Comparison of ENCODE assay signal across 10 cellular contexts in genomic region chr6:144653885-144654505, GRCh38.
DNase-seq lines count a peak whose midpoint lies in the region; ATAC-seq, FAIRE-seq and TF ChIP-seq lines count a peak whose summit lies in the region.
"Had no signal": no experiment of that assay in that cellular context is flagged by ENCODE, and none has a peak within 500 bp of the region (broad histone marks: within the 10 kb centered on the region; RNA-seq: fewer than 3 reads in every experiment).

No MANE protein-coding gene starts in this region.

- H3K4me3 Mint-ChIP-seq in CD14-positive monocyte, result peak overlapping the region in 1 of 2 donors; percentile 86
- no peak overlapping the region for H3K4me3 Mint-ChIP-seq in WTC11

- H3K36me3 Mint-ChIP-seq in CD14-positive monocyte, result peaks cover 5 to 14% of the 10 kb centered on the region in 2 donors
- peaks cover 5% of the 10 kb centered on the region for H3K36me3 Mint-ChIP-seq in WTC11

- no peak for TF ChIP-seq CTCF in CD14-positive monocyte (IDR thresholded peaks at IDR 0.05)
- no peak for TF ChIP-seq CTCF in WTC11 (IDR thresholded peaks at IDR 0.05)
- TF ChIP-seq CTCF in kidney (IDR thresholded peaks at IDR 0.05; ENCODE audit: borderline replicate concordance, extremely low read depth, insufficient read depth), result no peak

- no peak overlapping the region for H3K9ac ChIP-seq in kidney (ENCODE audit: low read length in 2 of 2)

- intact Hi-C loops in CD14-positive monocyte (cut with micrococcal nuclease), result no loop called here
- intact Hi-C loops in kidney (cut with DNase I), result no loop called here

- H3K9me3 ChIP-seq in kidney (ENCODE audit: control insufficient read depth in 1 of 2, low read length in 2 of 2), result no peaks in the 10 kb centered on the region
- H3K9me3 ChIP-seq: Caco-2, thyroid gland had no signal

- FAIRE-seq in kidney (lab: Jason Lieb, UNC), result no peak

- ATAC-seq in GM19023 (IDR thresholded peaks at IDR 0.05; ENCODE audit: unreplicated experiment), result peak; percentile 94
- ATAC-seq in HG02943 (IDR thresholded peaks at IDR 0.05; ENCODE audit: low read depth, unreplicated experiment), result peak; percentile 90
- ATAC-seq in WTC11, result no peak

- H3K4me1 ChIP-seq in kidney (ENCODE audit: control insufficient read depth in 1 of 2, insufficient read depth in 1 of 2, low read depth in 1 of 2, low read length in 2 of 2), result peaks cover 0 to under 1% of the 10 kb centered on the region in 2 donors

- H3K4me3 ChIP-seq in kidney (ENCODE audit: low read length in 2 of 2), result no peak overlapping the region
- H3K4me3 ChIP-seq: thyroid gland had no signal

- POLR2A ChIA-PET in WTC11 (lab: Charles Lee), result no interaction called here

- DNase-seq in CD14-positive monocyte (ENCODE audit: low spot score), result no peak
- no peak for DNase-seq in WTC11 (ENCODE audit: low spot score)
- DNase-seq in hepatic stellate cell (ENCODE audit: low spot score), result no peak
- DNase-seq in kidney, result no peak
- no peak for DNase-seq in NCI-H524 (lab: John Stamatoyannopoulos, UW)
- DNase-seq in stimulated activated CD4-positive, alpha-beta T cell treated with anti-CD3 and anti-CD28 coated beads, Interleukin-1b, Interleukin-23, amount 100 ng/mL, for 48 hours, result no peak
- DNase-seq: Caco-2, thyroid gland had no signal

- H3K36me3 ChIP-seq in kidney (ENCODE audit: control insufficient read depth in 1 of 2, insufficient read depth in 2 of 2, low read length in 2 of 2), result no peaks in the 10 kb centered on the region
- H3K36me3 ChIP-seq: thyroid gland had no signal

- H3K27ac ChIP-seq in kidney (ENCODE audit: low read depth in 2 of 2, low read length in 2 of 2), result no peak overlapping the region

- H3K9me3 Mint-ChIP-seq in CD14-positive monocyte (peaks cover 0 to 1% (median 0%) of the 10 kb centered on the region in 7 donors), WTC11 (peaks cover 5% of the 10 kb centered on the region)

- H3K27ac Mint-ChIP-seq in CD14-positive monocyte, result peak overlapping the region; percentile 65 to 93 (median 84)
- no peak overlapping the region for H3K27ac Mint-ChIP-seq in WTC11

- no peaks in the 10 kb centered on the region for H3K27me3 Mint-ChIP-seq in CD14-positive monocyte (ENCODE audit: low read depth in 3 of 3)
- H3K27me3 Mint-ChIP-seq in WTC11 (ENCODE audit: low read depth), result peaks cover under 1% of the 10 kb centered on the region; the same call in 1 of the 2 replicates

- CTCF ChIA-PET in WTC11 (lab: Charles Lee), result no interaction called here

- H3K4me1 Mint-ChIP-seq in CD14-positive monocyte (peaks cover 38% of the 10 kb centered on the region), WTC11 (peaks cover 73% of the 10 kb centered on the region)

TF ChIP-seq in WTC11, 78 proteins besides CTCF, POLR2A, EP300 and RAD21:
- TF ChIP-seq GABPB1 (CRISPR knock-in tag; IDR thresholded peaks at IDR 0.05) (peak; percentile 57; the same call in 1 of the 2 replicates), NFATC4 (CRISPR knock-in tag; IDR thresholded peaks at IDR 0.05) (no peak)
TF ChIP-seq in WTC11: peak in this region for 1.
